ENCODE assay signal across 22 cellular contexts in genomic region chr17:1007310-1008007, GRCh38. TPM values are rescaled to one million over a fixed set of nuclear protein-coding genes. Genes with fewer than 3 reads are reported as not detected.
DNase-seq lines count a peak whose midpoint lies in the region; ATAC-seq and TF ChIP-seq lines count a peak whose summit lies in the region.
"Had no signal": no experiment of that assay in that cellular context is flagged by ENCODE, and none has a peak within 500 bp of the region (broad histone marks: within the 10 kb centered on the region; RNA-seq: fewer than 3 reads in every experiment).

No MANE protein-coding gene starts in this region.

- H3K36me3 Mint-ChIP-seq in activated naive CD8-positive, alpha-beta T cell treated with anti-CD3 and anti-CD28 coated beads, Interleukin-2, amount 50 U/mL, for 24 hours (ENCODE audit: low read depth): peaks cover 3% of the 10 kb centered on the region
- H3K36me3 Mint-ChIP-seq: IgD-negative memory B cell had no signal

- TF ChIP-seq EP300 in ovary (IDR thresholded peaks at IDR 0.05): no peak

- no peak for ATAC-seq in GM21737 (IDR thresholded peaks at IDR 0.05; ENCODE audit: unreplicated experiment)
- ATAC-seq in activated naive CD8-positive, alpha-beta T cell treated with anti-CD3 and anti-CD28 coated beads, Interleukin-2, amount 50 U/mL, for 24 hours: no peak
- ATAC-seq: effector memory CD8-positive, alpha-beta T cell; left colon; stimulated activated naive B cell treated with anti-CD40 and anti-IgM and Interleukin-4, amounts not matched to agents 10 μg/mL and 1 μg/mL and 100 μg/mL, for 72 hours; T-helper 17 cell; WTC11 had no signal

- TF ChIP-seq POLR2A in esophagus squamous epithelium (IDR thresholded peaks at IDR 0.05) (no peak), ovary (IDR thresholded peaks at IDR 0.05) (no peak)

- H3K4me1 ChIP-seq in esophagus squamous epithelium (peaks cover 25 to 97% (median 59%) of the 10 kb centered on the region in 3 donors), ovary (ENCODE audit: insufficient read depth) (peaks cover 22% of the 10 kb centered on the region), tibial artery (peaks cover 15 to 84% (median 74%) of the 10 kb centered on the region in 4 donors)
- H3K4me1 ChIP-seq: parathyroid adenoma had no signal

- H3K4me3 ChIP-seq in esophagus squamous epithelium (no peak overlapping the region), ovary (no peak overlapping the region), tibial artery (peak overlapping the region in 1 of 2 donors; percentile 22)

- H3K27ac ChIP-seq in RWPE1: peak overlapping the region; percentile 3; the same call in 1 of the 2 replicates
- peak overlapping the region; percentile 11 to 87 (median 75) for H3K27ac ChIP-seq in esophagus squamous epithelium
- H3K27ac ChIP-seq in ovary: peak overlapping the region; percentile 28 to 62
- peak overlapping the region; percentile 87 to 97 for H3K27ac ChIP-seq in tibial artery
- H3K27ac ChIP-seq: parathyroid adenoma had no signal

- CTCF ChIA-PET in RWPE1 (lab: Yijun Ruan, JAX): interaction anchor here (0.7 kb wide), 1 partner anchor 8 kb away, joined by 3 read pairs; no protein-coding TSS in a partner anchor

- peaks cover 9% of the 10 kb centered on the region for H3K4me1 Mint-ChIP-seq in activated naive CD8-positive, alpha-beta T cell treated with anti-CD3 and anti-CD28 coated beads, Interleukin-2, amount 50 U/mL, for 24 hours

- intact Hi-C loops in esophagus squamous epithelium (cut with DNase I) (no loop called here), ovary (cut with DNase I) (loop anchor here in 1 of 4 donors (5.0 kb wide), 1 partner anchor 40 kb away; no protein-coding TSS in a partner anchor), tibial artery (cut with DNase I; ENCODE audit: low total_unique reads) (no loop called here)

- no peak for TF ChIP-seq CTCF in RWPE1 (conservative IDR thresholded peaks at IDR 0.05; ENCODE audit: low read depth)
- TF ChIP-seq CTCF in esophagus squamous epithelium (IDR thresholded peaks at IDR 0.05): no peak
- TF ChIP-seq CTCF in ovary (IDR thresholded peaks at IDR 0.05): no peak
- no peak for TF ChIP-seq CTCF in tibial artery (IDR thresholded peaks at IDR 0.05)

- H3K36me3 ChIP-seq in esophagus squamous epithelium (peaks cover 32 to 98% (median 45%) of the 10 kb centered on the region in 3 donors), ovary (no peaks in the 10 kb centered on the region), tibial artery (peaks cover 56 to 64% (median 62%) of the 10 kb centered on the region in 3 donors)

- no peaks in the 10 kb centered on the region for H3K9me3 Mint-ChIP-seq in activated naive CD8-positive, alpha-beta T cell treated with anti-CD3 and anti-CD28 coated beads, Interleukin-2, amount 50 U/mL, for 24 hours
- H3K9me3 Mint-ChIP-seq: activated T-helper 2 cell treated with anti-CD3 and anti-CD28 coated beads, Interferon-gamma antibody, Interleukin-2, Interleukin-4, amounts not matched to agents 10 μg/mL and 5 μg/mL and 100 μg/mL, durations not matched to agents 14 hours and 24 hours and 36 hours; central memory CD8-positive, alpha-beta T cell; effector memory CD8-positive, alpha-beta T cell; IgD-negative memory B cell; stimulated activated naive B cell treated with anti-CD40 and anti-IgM and Interleukin-4, amounts not matched to agents 10 μg/mL and 1 μg/mL and 100 μg/mL, for 72 hours; WTC11 had no signal

- POLR2A ChIA-PET in RWPE1 (lab: Yijun Ruan, JAX; ENCODE audit: low non-redundant PET): no interaction called here

- no peaks in the 10 kb centered on the region for H3K27me3 Mint-ChIP-seq in activated naive CD8-positive, alpha-beta T cell treated with anti-CD3 and anti-CD28 coated beads, Interleukin-2, amount 50 U/mL, for 24 hours
- H3K27me3 Mint-ChIP-seq: central memory CD8-positive, alpha-beta T cell; effector memory CD8-positive, alpha-beta T cell; IgD-negative memory B cell; stimulated activated naive B cell treated with anti-CD40 and anti-IgM and Interleukin-4, amounts not matched to agents 10 μg/mL and 1 μg/mL and 100 μg/mL, for 72 hours; T-helper 17 cell had no signal

- DNase-seq in RWPE1 (ENCODE audit: low spot score) (no peak), esophagus squamous epithelium (lab: John Stamatoyannopoulos, UW) (no peak), ovary (no peak), tibial artery (no peak), NCI-H187 (lab: John Stamatoyannopoulos, UW) (no peak)
- DNase-seq in activated naive CD8-positive, alpha-beta T cell treated with anti-CD3 and anti-CD28 coated beads, Interleukin-2, amount 50 U/mL, for 24 hours: no peak
- DNase-seq: AML-193; Calu3; effector memory CD8-positive, alpha-beta T cell; left colon; NCI-H2029; NCI-H446 treated with DMSO at 0.1 percent for 48 hours; SIG-M5; stimulated activated CD4-positive, alpha-beta T cell treated with anti-CD3 and anti-CD28 coated beads, Interleukin-12 subunit alpha, Interleukin-12 subunit beta, amount 100 ng/mL, for 4 hours; stimulated activated naive B cell treated with anti-CD40 and anti-IgM and Interleukin-4, amounts not matched to agents 10 μg/mL and 1 μg/mL and 100 μg/mL, for 72 hours; T-helper 17 cell had no signal

- H3K4me3 Mint-ChIP-seq in activated naive CD8-positive, alpha-beta T cell treated with anti-CD3 and anti-CD28 coated beads, Interleukin-2, amount 50 U/mL, for 24 hours: no peak overlapping the region
- H3K4me3 Mint-ChIP-seq: central memory CD8-positive, alpha-beta T cell; effector memory CD8-positive, alpha-beta T cell; IgD-negative memory B cell; stimulated activated naive B cell treated with anti-CD40 and anti-IgM and Interleukin-4, amounts not matched to agents 10 μg/mL and 1 μg/mL and 100 μg/mL, for 72 hours; T-helper 17 cell; WTC11 had no signal

- no peaks in the 10 kb centered on the region for H3K9me3 ChIP-seq in esophagus squamous epithelium
- H3K9me3 ChIP-seq in ovary: no peaks in the 10 kb centered on the region
- no peaks in the 10 kb centered on the region for H3K9me3 ChIP-seq in tibial artery

- 87 to 93% methylated on average over 6 to 11 of the region's 16 CpGs for WGBS in esophagus squamous epithelium, 2 donors
- WGBS in ovary, 3 donors: 82 to 90% (median 85%) methylated on average over 16 of the region's 16 CpGs

- no peaks in the 10 kb centered on the region for H3K27me3 ChIP-seq in esophagus squamous epithelium
- no peaks in the 10 kb centered on the region for H3K27me3 ChIP-seq in ovary
- no peaks in the 10 kb centered on the region for H3K27me3 ChIP-seq in tibial artery

- H3K27ac Mint-ChIP-seq in activated naive CD8-positive, alpha-beta T cell treated with anti-CD3 and anti-CD28 coated beads, Interleukin-2, amount 50 U/mL, for 24 hours: no peak overlapping the region
- H3K27ac Mint-ChIP-seq: activated T-helper 2 cell treated with anti-CD3 and anti-CD28 coated beads, Interferon-gamma antibody, Interleukin-2, Interleukin-4, amounts not matched to agents 10 μg/mL and 5 μg/mL and 100 μg/mL, durations not matched to agents 14 hours and 24 hours and 36 hours; effector memory CD8-positive, alpha-beta T cell; T-helper 17 cell; WTC11 had no signal

RNA-seq across cellular contexts. Expression of gene TIMM22, which starts 10.5 kb away (rescaled TPM):
- 10 to 100 TPM in 3 of 4 donors, 1 to 10 TPM in 1; 7.7 to 18.5 (median 11.8) TPM for total RNA-seq in esophagus squamous epithelium
- total RNA-seq in ovary: 10 to 100 TPM in 6 of 7 donors, 1 to 10 TPM in 1; 7.9 to 15.1 (median 11.3) TPM
- polyA plus RNA-seq in ovary: 10 to 100 TPM in 1 of 2 donors, 1 to 10 TPM in 1; 8.9 to 12.6 TPM

RNA-seq across cellular contexts. Expression of gene NXN, which starts 27.9 kb away (rescaled TPM):
- total RNA-seq in esophagus squamous epithelium (10 to 100 TPM; 19.5 to 34.9 (median 28.7) TPM), ovary (10 to 100 TPM in 6 of 7 donors, 1 to 10 TPM in 1; 5.5 to 34.8 (median 28.4) TPM)
- polyA plus RNA-seq in ovary: 10 to 100 TPM; 24.3 to 29.9 TPM

Comparison
In these comparisons a context has a peak if more than half of its experiments do, and no peak if none do; other contexts are left out.
1. H3K27ac ChIP-seq: peak in every context shown above with its lines; median percentile 92 in tibial artery; 75 in esophagus squamous epithelium; 45 in ovary; 3 in RWPE1.